ENCODE assay signal across 18 cellular contexts in the genomic region with DNA sequence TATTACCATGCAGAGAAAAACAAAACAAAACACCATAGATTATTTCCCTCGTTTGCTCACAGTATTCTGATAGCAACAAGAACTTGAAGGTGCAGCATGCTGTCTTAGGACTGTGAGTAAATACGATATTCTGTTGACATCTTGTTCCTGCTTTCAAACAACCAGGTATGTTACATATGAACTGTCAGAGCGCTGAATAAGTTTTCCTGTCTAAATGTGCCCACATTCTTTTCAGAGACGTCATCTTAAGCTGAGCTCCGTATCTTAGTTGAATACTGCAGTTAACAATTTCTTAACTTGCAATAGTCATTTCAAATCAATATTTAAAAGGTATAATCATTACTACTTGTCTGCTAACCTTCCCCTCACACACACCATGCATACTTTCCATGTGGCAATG.
"Had no signal": no experiment of that assay in that cellular context is flagged by ENCODE, and none has a peak within 500 bp of the region (broad histone marks: within the 10 kb centered on the region; RNA-seq: fewer than 3 reads in every experiment).

No MANE protein-coding gene starts in this region.

- ATAC-seq: esophagus mucosa; left lung; lower lobe of right lung; natural killer cell; stimulated activated naive B cell treated with anti-CD40 and anti-IgM and Interleukin-4, amounts not matched to agents 10 μg/mL and 1 μg/mL and 100 μg/mL, for 72 hours; stimulated activated naive CD8-positive, alpha-beta T cell treated with anti-CD3 and anti-CD28 coated beads, Interleukin-15, amount 100 ng/mL, for 72 hours had no signal

- DNase-seq: cortex of kidney; effector CD8-positive, alpha-beta T cell; glutamatergic neuron; islet precursor cell; left lung; lower lobe of right lung; natural killer cell; sigmoid colon; stimulated activated CD4-positive, alpha-beta T cell treated with anti-CD3 and anti-CD28 coated beads, Interleukin-2, amount 100 ng/mL, for 24 hours; stimulated activated CD4-positive, alpha-beta T cell treated with anti-CD3 and anti-CD28 coated beads, Interleukin-4, amount 100 ng/mL, for 4 hours; stimulated activated naive B cell treated with anti-CD40 and anti-IgM and Interleukin-4, amounts not matched to agents 10 μg/mL and 1 μg/mL and 100 μg/mL, for 72 hours; stimulated activated naive CD8-positive, alpha-beta T cell treated with anti-CD3 and anti-CD28 coated beads, Interleukin-15, amount 100 ng/mL, for 72 hours; transverse colon had no signal

- H3K4me3 ChIP-seq: gastroesophageal sphincter, left lung, lower lobe of right lung, right atrium auricular region, sigmoid colon, skin epidermis, thoracic aorta, transverse colon had no signal
